Comparison of ENCODE assay signal across 20 cellular contexts in genomic region chr17:41631025-41631889, GRCh38. TPM values are rescaled to one million over a fixed set of nuclear protein-coding genes. Genes with fewer than 3 reads are reported as not detected.
DNase-seq lines count a peak whose midpoint lies in the region; ATAC-seq, FAIRE-seq and TF ChIP-seq lines count a peak whose summit lies in the region.
"Had no signal": no experiment of that assay in that cellular context is flagged by ENCODE, and none has a peak within 500 bp of the region (broad histone marks: within the 10 kb centered on the region; RNA-seq: fewer than 3 reads in every experiment).

No MANE protein-coding gene starts in this region.

- ATAC-seq in HepG2 (no peak), HG02981 (IDR thresholded peaks at IDR 0.05; ENCODE audit: unreplicated experiment) (no peak)

- TF ChIP-seq CTCF in Peyer's patch (IDR thresholded peaks at IDR 0.05) (no peak), breast epithelium (IDR thresholded peaks at IDR 0.05) (no peak), nephron progenitor cell (IDR thresholded peaks at IDR 0.05) (no peak), HepG2 (CRISPR knock-in tag; IDR thresholded peaks at IDR 0.05) (no peak)

- no TSS peak for BruUV-seq in HepG2 (replicated peaks; lab: Mats Ljungman, UMichigan)

- in situ Hi-C loops in HepG2 (cut with HindIII; ENCODE audit: extremely low pct_ligation_motif_present, low pct_unique_long_range_greater_than_20kb), result no loop called here

- no peak overlapping the region for H3K4me3 Mint-ChIP-seq in nephron progenitor cell
- H3K4me3 Mint-ChIP-seq in activated CD4-positive, alpha-beta memory T cell treated with anti-CD3 and anti-CD28 coated beads, Interleukin-2, amount 10 ng/mL, durations not matched to agents 7 days and 5 days, result no peak overlapping the region
- H3K4me3 Mint-ChIP-seq: CD4-positive, alpha-beta memory T cell had no signal

- TF ChIP-seq EP300 in HepG2 (IDR thresholded peaks at IDR 0.05; ENCODE audit: low read depth in 2 of 2, low read length in 2 of 2) (no peak), HepG2 (CRISPR knock-in tag; IDR thresholded peaks at IDR 0.05; ENCODE audit: borderline replicate concordance) (no peak)

- H3K4me3 ChIP-seq in Peyer's patch (no peak overlapping the region), breast epithelium (no peak overlapping the region), HepG2 (replicated peaks in 1 of 3; ENCODE audit: insufficient read depth in 1 of 3, low read depth in 2 of 3, low read length in 3 of 3) (no peak overlapping the region)
- H3K4me3 ChIP-seq: BLaER1, GM23248, SJSA1 had no signal

- H3K9me3 ChIP-seq in Peyer's patch (no peaks in the 10 kb centered on the region), breast epithelium (no peaks in the 10 kb centered on the region), HepG2 (ENCODE audit: low read length) (no peaks in the 10 kb centered on the region)
- H3K9me3 ChIP-seq: BLaER1, SJSA1 had no signal

- POLR2A ChIA-PET in HepG2 (lab: Yijun Ruan, JAX), result no interaction called here
- POLR2A ChIA-PET in activated CD4-positive, alpha-beta memory T cell treated with anti-CD3 and anti-CD28 coated beads, Interleukin-2, amount 10 ng/mL, durations not matched to agents 7 days and 5 days (lab: Charles Lee), result no interaction called here

- no peak overlapping the region for H2AFZ ChIP-seq in HepG2 (ENCODE audit: low read length)
- H2AFZ ChIP-seq: GM23248 had no signal

- H3K4me1 ChIP-seq in Peyer's patch (peaks cover 0 to 24% (median 1%) of the 10 kb centered on the region in 4 donors), breast epithelium (peaks cover 0 to 6% of the 10 kb centered on the region in 2 donors), HepG2 (ENCODE audit: insufficient read depth, low read length) (peaks cover 19% of the 10 kb centered on the region)
- H3K4me1 ChIP-seq: BLaER1 had no signal

- peak in 2 of 3 donors; percentile 57 to 62 for DNase-seq in Peyer's patch
- peak in 1 of 2 donors; percentile 67 for DNase-seq in breast epithelium (ENCODE audit: low spot score in 2 of 2)
- no peak for DNase-seq in nephron progenitor cell
- no peak for DNase-seq in HepG2 (ENCODE audit: low spot score)
- DNase-seq in activated CD4-positive, alpha-beta memory T cell treated with anti-CD3 and anti-CD28 coated beads, Interleukin-2, amount 10 ng/mL, durations not matched to agents 7 days and 5 days, result no peak
- DNase-seq: CD4-positive, alpha-beta memory T cell; DMS153; GDM1; GM23248; HCEC 1CT; NCI-H1417; NCI-H187; NCI-H226; NCI-H524 treated with DMSO at 0.1 percent for 48 hours; RPMI8226 had no signal

- CTCF ChIA-PET in HepG2 (lab: Yijun Ruan, JAX; ENCODE audit: low intra/inter-chr PET ratio, low total read pairs), result no interaction called here
- CTCF ChIA-PET in activated CD4-positive, alpha-beta memory T cell treated with anti-CD3 and anti-CD28 coated beads, Interleukin-2, amount 10 ng/mL, durations not matched to agents 7 days and 5 days (lab: Charles Lee), result no interaction called here

- H3K9me3 Mint-ChIP-seq in nephron progenitor cell, result no peaks in the 10 kb centered on the region
- no peaks in the 10 kb centered on the region for H3K9me3 Mint-ChIP-seq in activated CD4-positive, alpha-beta memory T cell treated with anti-CD3 and anti-CD28 coated beads, Interleukin-2, amount 10 ng/mL, durations not matched to agents 7 days and 5 days

- TF ChIP-seq RAD21 in HepG2 (CRISPR knock-in tag; IDR thresholded peaks at IDR 0.05), result no peak

- 38% methylated on average over 7 of the region's 8 CpGs for WGBS in HepG2 (ENCODE audit: low lambda C conversion rate)

- H3K27me3 ChIP-seq in Peyer's patch (no peaks in the 10 kb centered on the region), breast epithelium (no peaks in the 10 kb centered on the region), HepG2 (ENCODE audit: control insufficient read depth in 1 of 2, insufficient read depth in 2 of 2, low read length in 2 of 2) (peaks cover 2 to 27% of the 10 kb centered on the region in 2 experiments; a peak in 4 of 5 replicates)
- H3K27me3 ChIP-seq: BLaER1, SJSA1 had no signal

- H3K27ac ChIP-seq in Peyer's patch (peak overlapping the region in 1 of 4 donors; percentile 40), breast epithelium (peak overlapping the region; percentile 15 to 19), HepG2 (ENCODE audit: extremely low read length, insufficient read depth, low read length) (no peak overlapping the region)
- H3K27ac ChIP-seq: BLaER1, GM23248, SJSA1 had no signal

- H3K9ac ChIP-seq in HepG2 (ENCODE audit: insufficient read depth, low read depth, low read length), result no peak overlapping the region
- H3K9ac ChIP-seq: BLaER1, GM23248 had no signal

- H3K79me2 ChIP-seq in HepG2 (ENCODE audit: insufficient read depth, low read length), result no peaks in the 10 kb centered on the region

- H4K20me1 ChIP-seq in HepG2 (ENCODE audit: insufficient read depth, low read length), result no peaks in the 10 kb centered on the region
- H4K20me1 ChIP-seq: BLaER1 had no signal

- H3K4me2 ChIP-seq in HepG2 (ENCODE audit: low read depth, low read length), result no peak overlapping the region
- H3K4me2 ChIP-seq: BLaER1 had no signal

- TF ChIP-seq POLR2A in Peyer's patch (IDR thresholded peaks at IDR 0.05), result no peak
- TF ChIP-seq POLR2A in breast epithelium (IDR thresholded peaks at IDR 0.05), result no peak
- TF ChIP-seq POLR2A in HepG2 (IDR thresholded peaks at IDR 0.05; ENCODE audit: insufficient read depth in 1 of 2, low read depth in 2 of 2, low read length in 2 of 2), result no peak

- peak overlapping the region; percentile 34 for H3K27ac Mint-ChIP-seq in nephron progenitor cell
- no peak overlapping the region for H3K27ac Mint-ChIP-seq in activated CD4-positive, alpha-beta memory T cell treated with anti-CD3 and anti-CD28 coated beads, Interleukin-2, amount 10 ng/mL, durations not matched to agents 7 days and 5 days
- H3K27ac Mint-ChIP-seq: CD4-positive, alpha-beta memory T cell had no signal

- intact Hi-C loops in breast epithelium (cut with DNase I; ENCODE audit: low total_unique reads) (loop anchor here (10.0 kb wide), 1 partner anchor 76 kb away; no protein-coding TSS in a partner anchor), HepG2 (cut with micrococcal nuclease; ENCODE audit: unreplicated experiment) (no loop called here)

- H3K36me3 Mint-ChIP-seq in nephron progenitor cell (ENCODE audit: low read depth), result no peaks in the 10 kb centered on the region
- no peaks in the 10 kb centered on the region for H3K36me3 Mint-ChIP-seq in activated CD4-positive, alpha-beta memory T cell treated with anti-CD3 and anti-CD28 coated beads, Interleukin-2, amount 10 ng/mL, durations not matched to agents 7 days and 5 days (ENCODE audit: low read depth)
- H3K36me3 Mint-ChIP-seq: CD4-positive, alpha-beta memory T cell had no signal

- H3K27me3 Mint-ChIP-seq in nephron progenitor cell (ENCODE audit: low read depth, poor library complexity), result peaks cover 5% of the 10 kb centered on the region
- H3K27me3 Mint-ChIP-seq in activated CD4-positive, alpha-beta memory T cell treated with anti-CD3 and anti-CD28 coated beads, Interleukin-2, amount 10 ng/mL, durations not matched to agents 7 days and 5 days, result no peaks in the 10 kb centered on the region

- no peak for FAIRE-seq in HepG2 (lab: Jason Lieb, UNC)

- H3K36me3 ChIP-seq in Peyer's patch (no peaks in the 10 kb centered on the region), breast epithelium (no peaks in the 10 kb centered on the region), HepG2 (replicated peaks in 1 of 2; ENCODE audit: control insufficient read depth in 1 of 2, insufficient read depth in 2 of 2, low read length in 2 of 2) (no peaks in the 10 kb centered on the region)
- H3K36me3 ChIP-seq: BLaER1, SJSA1 had no signal

- peaks cover 36% of the 10 kb centered on the region for H3K4me1 Mint-ChIP-seq in nephron progenitor cell
- H3K4me1 Mint-ChIP-seq in activated CD4-positive, alpha-beta memory T cell treated with anti-CD3 and anti-CD28 coated beads, Interleukin-2, amount 10 ng/mL, durations not matched to agents 7 days and 5 days, result no peaks in the 10 kb centered on the region
- H3K4me1 Mint-ChIP-seq: CD4-positive, alpha-beta memory T cell had no signal

RNA-seq across cellular contexts. Expression of gene KRT17, which starts 6.9 kb away (rescaled TPM):
- total RNA-seq in Peyer's patch (1 to 10 TPM in 1 of 4 donors, not detected in 3; 2.7 TPM), breast epithelium (1,000 to 10,000 TPM in 2 of 3 donors, 1 to 10 TPM in 1; 1.9 to 1,676 (median 1,373) TPM), HepG2 (2016; rRNA removed; fragmentation: Illumina TruSeq; extraction: Trizol) (0.52 and 0.82 TPM in 2 replicates)
- total RNA-seq in HepG2 (2016; cell fraction: cytosol; rRNA removed; fragmentation: Illumina TruSeq; extraction: Trizol; ENCODE audit: low read depth), result 0.40 and 0.44 TPM in 2 replicates
- total RNA-seq in HepG2 (2016; cell fraction: insoluble cytoplasmic fraction; rRNA removed; fragmentation: Illumina TruSeq; extraction: Trizol), result 0.40 and 0.54 TPM in 2 replicates
- total RNA-seq in HepG2 (2016; cell fraction: membrane; rRNA removed; fragmentation: Illumina TruSeq; extraction: Trizol), result 0.38 and 0.65 TPM in 2 replicates
- 1.4 TPM in 1 of 2 replicates, not detected in the other for total RNA-seq in HepG2 (2016; cell fraction: nucleus; rRNA removed; fragmentation: Illumina TruSeq; extraction: Trizol)
- polyA plus RNA-seq in HepG2 (2011; rRNA removed), result 0.38 and 0.47 TPM in 2 replicates
- 0.43 and 0.50 TPM in 2 replicates for polyA plus RNA-seq in HepG2 (2011; cell fraction: cytosol; rRNA removed)
- polyA plus RNA-seq in HepG2 (2011; cell fraction: nucleus; rRNA removed), result 0.23 and 0.66 TPM in 2 replicates
- polyA plus RNA-seq in HepG2 (2012), result 0.28 TPM in 1 of 2 replicates, not detected in the other
- 0.54 and 0.71 TPM in 2 replicates for polyA plus RNA-seq in HepG2 (2016; cell fraction: cytosol; fragmentation: Illumina TruSeq; extraction: Trizol; ENCODE audit: low read depth)
- polyA plus RNA-seq in HepG2 (2016; cell fraction: insoluble cytoplasmic fraction; fragmentation: Illumina TruSeq; extraction: Trizol; ENCODE audit: low read depth), result 0.70 and 0.84 TPM in 2 replicates
- polyA plus RNA-seq in HepG2 (2016; cell fraction: membrane; fragmentation: Illumina TruSeq; extraction: Trizol; ENCODE audit: low read depth), result 0.35 and 1.0 TPM in 2 replicates
- polyA plus RNA-seq in HepG2 (2016; cell fraction: nucleus; fragmentation: Illumina TruSeq; extraction: Trizol; ENCODE audit: insufficient read depth, low read depth), result 0.55 and 0.81 TPM in 2 replicates
- polyA minus RNA-seq in HepG2 (2011; rRNA and poly(A)+ RNA removed; ENCODE audit: low replicate concordance), result 0.32 and 1,101 TPM in 2 replicates
- 9.0 and 16.5 TPM in 2 replicates for polyA minus RNA-seq in HepG2 (2011; cell fraction: cytosol; rRNA and poly(A)+ RNA removed)
- 3.5 and 5.9 TPM in 2 replicates for polyA minus RNA-seq in HepG2 (2011; cell fraction: nucleus; rRNA and poly(A)+ RNA removed)
- total RNA-seq in activated CD4-positive, alpha-beta memory T cell treated with anti-CD3 and anti-CD28 coated beads, Interleukin-2, amount 10 ng/mL, durations not matched to agents 7 days and 5 days, result not detected
- total RNA-seq: CD4-positive, alpha-beta memory T cell had no signal
- polyA plus RNA-seq: CD4-positive, alpha-beta memory T cell had no signal

RNA-seq across cellular contexts. Expression of gene KRT16, which starts 18.7 kb away (rescaled TPM):
- total RNA-seq in Peyer's patch (not detected), breast epithelium (100 to 1,000 TPM in 1 of 3 donors, 10 to 100 TPM in 1, 1 to 10 TPM in 1; 2.6 to 100 (median 51.8) TPM), HepG2 (2016; rRNA removed; fragmentation: Illumina TruSeq; extraction: Trizol) (not detected in 2 replicates)
- not detected in 2 replicates for total RNA-seq in HepG2 (2016; cell fraction: cytosol; rRNA removed; fragmentation: Illumina TruSeq; extraction: Trizol; ENCODE audit: low read depth)
- not detected in 2 replicates for total RNA-seq in HepG2 (2016; cell fraction: insoluble cytoplasmic fraction; rRNA removed; fragmentation: Illumina TruSeq; extraction: Trizol)
- not detected in 2 replicates for total RNA-seq in HepG2 (2016; cell fraction: membrane; rRNA removed; fragmentation: Illumina TruSeq; extraction: Trizol)
- not detected in 2 replicates for total RNA-seq in HepG2 (2016; cell fraction: nucleus; rRNA removed; fragmentation: Illumina TruSeq; extraction: Trizol)
- polyA plus RNA-seq in HepG2 (2011; rRNA removed), result 0.07 TPM in 1 of 2 replicates, not detected in the other
- not detected in 2 replicates for polyA plus RNA-seq in HepG2 (2011; cell fraction: cytosol; rRNA removed)
- polyA plus RNA-seq in HepG2 (2011; cell fraction: nucleus; rRNA removed), result not detected in 2 replicates
- not detected in 2 replicates for polyA plus RNA-seq in HepG2 (2012)
- not detected in 2 replicates for polyA plus RNA-seq in HepG2 (2016; cell fraction: cytosol; fragmentation: Illumina TruSeq; extraction: Trizol; ENCODE audit: low read depth)
- not detected in 2 replicates for polyA plus RNA-seq in HepG2 (2016; cell fraction: insoluble cytoplasmic fraction; fragmentation: Illumina TruSeq; extraction: Trizol; ENCODE audit: low read depth)
- polyA plus RNA-seq in HepG2 (2016; cell fraction: membrane; fragmentation: Illumina TruSeq; extraction: Trizol; ENCODE audit: low read depth), result not detected in 2 replicates
- not detected in 2 replicates for polyA plus RNA-seq in HepG2 (2016; cell fraction: nucleus; fragmentation: Illumina TruSeq; extraction: Trizol; ENCODE audit: insufficient read depth, low read depth)
- 5.8 TPM in 1 of 2 replicates, not detected in the other for polyA minus RNA-seq in HepG2 (2011; rRNA and poly(A)+ RNA removed; ENCODE audit: low replicate concordance)
- polyA minus RNA-seq in HepG2 (2011; cell fraction: cytosol; rRNA and poly(A)+ RNA removed), result not detected in 2 replicates
- not detected in 2 replicates for polyA minus RNA-seq in HepG2 (2011; cell fraction: nucleus; rRNA and poly(A)+ RNA removed)
- total RNA-seq in activated CD4-positive, alpha-beta memory T cell treated with anti-CD3 and anti-CD28 coated beads, Interleukin-2, amount 10 ng/mL, durations not matched to agents 7 days and 5 days, result not detected
- total RNA-seq: A673; CD4-positive, alpha-beta memory T cell had no signal
- polyA plus RNA-seq: CD4-positive, alpha-beta memory T cell had no signal

RNA-seq across cellular contexts. Expression of gene KRT14, which starts 44.6 kb away (rescaled TPM):
- 1 to 10 TPM; 3.4 to 8.9 (median 6.3) TPM for total RNA-seq in Peyer's patch
- 100 to 1,000 TPM in 2 of 3 donors, under 1 TPM in 1; 0.80 to 692 (median 388) TPM for total RNA-seq in breast epithelium
- total RNA-seq in HepG2 (2016; rRNA removed; fragmentation: Illumina TruSeq; extraction: Trizol), result not detected in 2 replicates
- not detected in 2 replicates for total RNA-seq in HepG2 (2016; cell fraction: cytosol; rRNA removed; fragmentation: Illumina TruSeq; extraction: Trizol; ENCODE audit: low read depth)
- total RNA-seq in HepG2 (2016; cell fraction: insoluble cytoplasmic fraction; rRNA removed; fragmentation: Illumina TruSeq; extraction: Trizol), result not detected in 2 replicates
- not detected in 2 replicates for total RNA-seq in HepG2 (2016; cell fraction: membrane; rRNA removed; fragmentation: Illumina TruSeq; extraction: Trizol)
- not detected in 2 replicates for total RNA-seq in HepG2 (2016; cell fraction: nucleus; rRNA removed; fragmentation: Illumina TruSeq; extraction: Trizol)
- 0.09 and 0.37 TPM in 2 replicates for polyA plus RNA-seq in HepG2 (2011; rRNA removed)
- 0.03 and 0.04 TPM in 2 replicates for polyA plus RNA-seq in HepG2 (2011; cell fraction: cytosol; rRNA removed)
- not detected in 2 replicates for polyA plus RNA-seq in HepG2 (2011; cell fraction: nucleus; rRNA removed)
- not detected in 2 replicates for polyA plus RNA-seq in HepG2 (2012)
- polyA plus RNA-seq in HepG2 (2016; cell fraction: cytosol; fragmentation: Illumina TruSeq; extraction: Trizol; ENCODE audit: low read depth), result not detected in 2 replicates
- not detected in 2 replicates for polyA plus RNA-seq in HepG2 (2016; cell fraction: insoluble cytoplasmic fraction; fragmentation: Illumina TruSeq; extraction: Trizol; ENCODE audit: low read depth)
- not detected in 2 replicates for polyA plus RNA-seq in HepG2 (2016; cell fraction: membrane; fragmentation: Illumina TruSeq; extraction: Trizol; ENCODE audit: low read depth)
- not detected in 2 replicates for polyA plus RNA-seq in HepG2 (2016; cell fraction: nucleus; fragmentation: Illumina TruSeq; extraction: Trizol; ENCODE audit: insufficient read depth, low read depth)
- 9.6 TPM in 1 of 2 replicates, not detected in the other for polyA minus RNA-seq in HepG2 (2011; rRNA and poly(A)+ RNA removed; ENCODE audit: low replicate concordance)
- not detected in 2 replicates for polyA minus RNA-seq in HepG2 (2011; cell fraction: cytosol; rRNA and poly(A)+ RNA removed)
- polyA minus RNA-seq in HepG2 (2011; cell fraction: nucleus; rRNA and poly(A)+ RNA removed), result not detected in 2 replicates
- not detected for total RNA-seq in activated CD4-positive, alpha-beta memory T cell treated with anti-CD3 and anti-CD28 coated beads, Interleukin-2, amount 10 ng/mL, durations not matched to agents 7 days and 5 days
- total RNA-seq: A673; CD4-positive, alpha-beta memory T cell; GM23248 had no signal
- polyA plus RNA-seq: CD4-positive, alpha-beta memory T cell had no signal

RNA-seq across cellular contexts. Expression of gene EIF1, which starts 57.4 kb away (rescaled TPM):
- total RNA-seq in Peyer's patch (100 to 1,000 TPM; 123 to 226 (median 188) TPM), breast epithelium (100 to 1,000 TPM; 217 to 850 (median 260) TPM), HepG2 (2016; rRNA removed; fragmentation: Illumina TruSeq; extraction: Trizol) (147 and 199 TPM in 2 replicates)
- 90.4 and 105 TPM in 2 replicates for total RNA-seq in HepG2 (2016; cell fraction: cytosol; rRNA removed; fragmentation: Illumina TruSeq; extraction: Trizol; ENCODE audit: low read depth)
- 134 and 191 TPM in 2 replicates for total RNA-seq in HepG2 (2016; cell fraction: insoluble cytoplasmic fraction; rRNA removed; fragmentation: Illumina TruSeq; extraction: Trizol)
- total RNA-seq in HepG2 (2016; cell fraction: membrane; rRNA removed; fragmentation: Illumina TruSeq; extraction: Trizol), result 209 and 226 TPM in 2 replicates
- 237 and 265 TPM in 2 replicates for total RNA-seq in HepG2 (2016; cell fraction: nucleus; rRNA removed; fragmentation: Illumina TruSeq; extraction: Trizol)
- 388 and 517 TPM in 2 replicates for polyA plus RNA-seq in HepG2 (2011; rRNA removed)
- 157 and 242 TPM in 2 replicates for polyA plus RNA-seq in HepG2 (2011; cell fraction: cytosol; rRNA removed)
- 346 and 409 TPM in 2 replicates for polyA plus RNA-seq in HepG2 (2011; cell fraction: nucleus; rRNA removed)
- 1,096 and 1,427 TPM in 2 replicates for polyA plus RNA-seq in HepG2 (2012)
- polyA plus RNA-seq in HepG2 (2016; cell fraction: cytosol; fragmentation: Illumina TruSeq; extraction: Trizol; ENCODE audit: low read depth), result 537 and 540 TPM in 2 replicates
- polyA plus RNA-seq in HepG2 (2016; cell fraction: insoluble cytoplasmic fraction; fragmentation: Illumina TruSeq; extraction: Trizol; ENCODE audit: low read depth), result 606 and 702 TPM in 2 replicates
- 490 and 548 TPM in 2 replicates for polyA plus RNA-seq in HepG2 (2016; cell fraction: membrane; fragmentation: Illumina TruSeq; extraction: Trizol; ENCODE audit: low read depth)
- 691 and 695 TPM in 2 replicates for polyA plus RNA-seq in HepG2 (2016; cell fraction: nucleus; fragmentation: Illumina TruSeq; extraction: Trizol; ENCODE audit: insufficient read depth, low read depth)
- polyA minus RNA-seq in HepG2 (2011; rRNA and poly(A)+ RNA removed; ENCODE audit: low replicate concordance), result 70.2 and 87.8 TPM in 2 replicates
- 159 and 198 TPM in 2 replicates for polyA minus RNA-seq in HepG2 (2011; cell fraction: cytosol; rRNA and poly(A)+ RNA removed)
- 333 and 395 TPM in 2 replicates for polyA minus RNA-seq in HepG2 (2011; cell fraction: nucleus; rRNA and poly(A)+ RNA removed)
- 100 to 1,000 TPM; 933 to 950 TPM for total RNA-seq in activated CD4-positive, alpha-beta memory T cell treated with anti-CD3 and anti-CD28 coated beads, Interleukin-2, amount 10 ng/mL, durations not matched to agents 7 days and 5 days

RNA-seq across cellular contexts. Expression of gene KRT9, which starts 59.4 kb away (rescaled TPM):
- not detected for total RNA-seq in Peyer's patch
- under 1 TPM in 1 of 3 donors, not detected in 2; 0.44 TPM for total RNA-seq in breast epithelium
- total RNA-seq in HepG2 (2016; rRNA removed; fragmentation: Illumina TruSeq; extraction: Trizol), result not detected in 2 replicates
- not detected in 2 replicates for total RNA-seq in HepG2 (2016; cell fraction: cytosol; rRNA removed; fragmentation: Illumina TruSeq; extraction: Trizol; ENCODE audit: low read depth)
- not detected in 2 replicates for total RNA-seq in HepG2 (2016; cell fraction: insoluble cytoplasmic fraction; rRNA removed; fragmentation: Illumina TruSeq; extraction: Trizol)
- total RNA-seq in HepG2 (2016; cell fraction: membrane; rRNA removed; fragmentation: Illumina TruSeq; extraction: Trizol), result not detected in 2 replicates
- not detected in 2 replicates for total RNA-seq in HepG2 (2016; cell fraction: nucleus; rRNA removed; fragmentation: Illumina TruSeq; extraction: Trizol)
- not detected in 2 replicates for polyA plus RNA-seq in HepG2 (2011; rRNA removed)
- not detected in 2 replicates for polyA plus RNA-seq in HepG2 (2011; cell fraction: cytosol; rRNA removed)
- not detected in 2 replicates for polyA plus RNA-seq in HepG2 (2011; cell fraction: nucleus; rRNA removed)
- not detected in 2 replicates for polyA plus RNA-seq in HepG2 (2012)
- polyA plus RNA-seq in HepG2 (2016; cell fraction: cytosol; fragmentation: Illumina TruSeq; extraction: Trizol; ENCODE audit: low read depth), result not detected in 2 replicates
- polyA plus RNA-seq in HepG2 (2016; cell fraction: insoluble cytoplasmic fraction; fragmentation: Illumina TruSeq; extraction: Trizol; ENCODE audit: low read depth), result not detected in 2 replicates
- not detected in 2 replicates for polyA plus RNA-seq in HepG2 (2016; cell fraction: membrane; fragmentation: Illumina TruSeq; extraction: Trizol; ENCODE audit: low read depth)
- polyA plus RNA-seq in HepG2 (2016; cell fraction: nucleus; fragmentation: Illumina TruSeq; extraction: Trizol; ENCODE audit: insufficient read depth, low read depth), result not detected in 2 replicates
- 0.19 TPM in 1 of 2 replicates, not detected in the other for polyA minus RNA-seq in HepG2 (2011; rRNA and poly(A)+ RNA removed; ENCODE audit: low replicate concordance)
- not detected in 2 replicates for polyA minus RNA-seq in HepG2 (2011; cell fraction: cytosol; rRNA and poly(A)+ RNA removed)
- polyA minus RNA-seq in HepG2 (2011; cell fraction: nucleus; rRNA and poly(A)+ RNA removed), result not detected in 2 replicates
- total RNA-seq in activated CD4-positive, alpha-beta memory T cell treated with anti-CD3 and anti-CD28 coated beads, Interleukin-2, amount 10 ng/mL, durations not matched to agents 7 days and 5 days, result not detected
- total RNA-seq: A673; CD4-positive, alpha-beta memory T cell; Daoy; GM23248; SJSA1 had no signal
- polyA plus RNA-seq: CD4-positive, alpha-beta memory T cell; GM23248 had no signal

Comparison
In these comparisons a context has a peak if more than half of its experiments do, and no peak if none do; other contexts are left out.
1. DNase-seq: peak in Peyer's patch (2 of 3); none in nephron progenitor cell (single experiment), HepG2 (single experiment) and activated CD4-positive, alpha-beta memory T cell treated with anti-CD3 and anti-CD28 coated beads, Interleukin-2, amount 10 ng/mL, durations not matched to agents 7 days and 5 days (single experiment).